1 cellular context compared by ENCODE assay signal in the genomic region with DNA sequence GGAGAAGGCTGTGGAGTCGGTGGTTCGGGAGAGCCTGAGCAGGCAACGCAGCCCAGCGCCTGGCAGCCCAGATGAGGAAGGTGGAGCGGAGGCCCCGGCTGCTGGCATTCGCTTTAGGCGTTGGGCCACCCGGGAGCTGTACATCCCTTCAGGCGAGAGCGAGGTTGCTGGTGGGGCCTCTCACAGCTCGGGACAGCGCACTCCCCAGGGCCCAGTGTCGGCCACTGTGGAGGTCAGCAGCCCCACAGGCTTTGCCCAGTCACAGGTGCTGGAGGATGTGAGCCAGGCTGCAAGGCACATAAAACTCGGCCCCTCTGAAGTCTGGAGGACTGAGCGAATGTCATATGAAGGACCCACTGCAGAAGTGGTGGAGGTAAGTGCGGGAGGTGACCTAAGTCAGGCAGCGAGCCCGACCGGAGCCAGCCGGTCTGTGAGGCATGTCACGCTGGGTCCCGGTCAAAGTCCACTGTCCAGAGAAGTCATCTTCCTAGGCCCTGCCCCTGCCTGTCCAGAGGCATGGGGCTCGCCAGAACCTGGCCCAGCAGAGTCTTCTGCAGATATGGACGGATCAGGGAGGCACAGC.
TF ChIP-seq lines count a peak whose summit lies in the region.

No MANE protein-coding gene starts in this region.

TF ChIP-seq in HepG2, 621 proteins besides CTCF, POLR2A, EP300 and RAD21 (continued from another document):
- TF ChIP-seq NR2F6 (IDR thresholded peaks at IDR 0.05) (no peak), NR2F6 (CRISPR knock-in tag; IDR thresholded peaks at IDR 0.05) (peak; percentile 61; the same call in 1 of the 2 replicates), PHF5A (CRISPR knock-in tag; IDR thresholded peaks at IDR 0.05; ENCODE audit: low read depth, unreplicated experiment) (no peak), ZNF772 (CRISPR knock-in tag; IDR thresholded peaks at IDR 0.05) (no peak), NFE2L2 (IDR thresholded peaks at IDR 0.05; ENCODE audit: low read length) (no peak), ZNF674 (CRISPR knock-in tag; IDR thresholded peaks at IDR 0.05; ENCODE audit: low read depth) (no peak), MED13 (CRISPR knock-in tag; IDR thresholded peaks at IDR 0.05) (no peak), LBX2 (CRISPR knock-in tag; IDR thresholded peaks at IDR 0.05; ENCODE audit: borderline replicate concordance) (no peak), HOXA3 (CRISPR knock-in tag; IDR thresholded peaks at IDR 0.05) (peak; percentile 68), HNRNPL (IDR thresholded peaks at IDR 0.05; ENCODE audit: low read depth, low read length) (no peak), E2F2 (CRISPR knock-in tag; IDR thresholded peaks at IDR 0.05; ENCODE audit: borderline replicate concordance) (no peak), NR0B2 (CRISPR knock-in tag; IDR thresholded peaks at IDR 0.05) (0 out of 2 replicates have a peak, but pooled peaks have one; percentile 37), PATZ1 (CRISPR knock-in tag; IDR thresholded peaks at IDR 0.05) (0 out of 2 replicates have a peak, but pooled peaks have one; percentile 43), RFX5 (IDR thresholded peaks at IDR 0.05; ENCODE audit: low read depth, low read length) (no peak), MAFK (conservative IDR thresholded peaks at IDR 0.05 in 1 of 2, IDR thresholded peaks at IDR 0.05 in 1 of 2; ENCODE audit: low read length in 2 of 2) (no peak), ZBED4 (CRISPR knock-in tag; IDR thresholded peaks at IDR 0.05; ENCODE audit: borderline replicate concordance) (peak; percentile 80; the same call in 1 of the 2 replicates), ZNF768 (CRISPR knock-in tag; IDR thresholded peaks at IDR 0.05) (peak; percentile 89), KDM1A (CRISPR knock-in tag; IDR thresholded peaks at IDR 0.05) (no peak), ZNF605 (CRISPR knock-in tag; IDR thresholded peaks at IDR 0.05) (peak; percentile 62), MAZ (IDR thresholded peaks at IDR 0.05; ENCODE audit: borderline replicate concordance, low read depth, low read length) (no peak), MAZ (CRISPR knock-in tag; IDR thresholded peaks at IDR 0.05; ENCODE audit: low read depth) (0 out of 2 replicates have a peak, but pooled peaks have one; percentile 37), ADNP (CRISPR knock-in tag; IDR thresholded peaks at IDR 0.05) (peak; percentile 48; the same call in 1 of the 2 replicates), SALL1 (CRISPR knock-in tag; IDR thresholded peaks at IDR 0.05) (peak; percentile 70; the same call in 1 of the 2 replicates), TAF1 (CRISPR knock-in tag; IDR thresholded peaks at IDR 0.05) (no peak)
- TF ChIP-seq, protein P1, sequence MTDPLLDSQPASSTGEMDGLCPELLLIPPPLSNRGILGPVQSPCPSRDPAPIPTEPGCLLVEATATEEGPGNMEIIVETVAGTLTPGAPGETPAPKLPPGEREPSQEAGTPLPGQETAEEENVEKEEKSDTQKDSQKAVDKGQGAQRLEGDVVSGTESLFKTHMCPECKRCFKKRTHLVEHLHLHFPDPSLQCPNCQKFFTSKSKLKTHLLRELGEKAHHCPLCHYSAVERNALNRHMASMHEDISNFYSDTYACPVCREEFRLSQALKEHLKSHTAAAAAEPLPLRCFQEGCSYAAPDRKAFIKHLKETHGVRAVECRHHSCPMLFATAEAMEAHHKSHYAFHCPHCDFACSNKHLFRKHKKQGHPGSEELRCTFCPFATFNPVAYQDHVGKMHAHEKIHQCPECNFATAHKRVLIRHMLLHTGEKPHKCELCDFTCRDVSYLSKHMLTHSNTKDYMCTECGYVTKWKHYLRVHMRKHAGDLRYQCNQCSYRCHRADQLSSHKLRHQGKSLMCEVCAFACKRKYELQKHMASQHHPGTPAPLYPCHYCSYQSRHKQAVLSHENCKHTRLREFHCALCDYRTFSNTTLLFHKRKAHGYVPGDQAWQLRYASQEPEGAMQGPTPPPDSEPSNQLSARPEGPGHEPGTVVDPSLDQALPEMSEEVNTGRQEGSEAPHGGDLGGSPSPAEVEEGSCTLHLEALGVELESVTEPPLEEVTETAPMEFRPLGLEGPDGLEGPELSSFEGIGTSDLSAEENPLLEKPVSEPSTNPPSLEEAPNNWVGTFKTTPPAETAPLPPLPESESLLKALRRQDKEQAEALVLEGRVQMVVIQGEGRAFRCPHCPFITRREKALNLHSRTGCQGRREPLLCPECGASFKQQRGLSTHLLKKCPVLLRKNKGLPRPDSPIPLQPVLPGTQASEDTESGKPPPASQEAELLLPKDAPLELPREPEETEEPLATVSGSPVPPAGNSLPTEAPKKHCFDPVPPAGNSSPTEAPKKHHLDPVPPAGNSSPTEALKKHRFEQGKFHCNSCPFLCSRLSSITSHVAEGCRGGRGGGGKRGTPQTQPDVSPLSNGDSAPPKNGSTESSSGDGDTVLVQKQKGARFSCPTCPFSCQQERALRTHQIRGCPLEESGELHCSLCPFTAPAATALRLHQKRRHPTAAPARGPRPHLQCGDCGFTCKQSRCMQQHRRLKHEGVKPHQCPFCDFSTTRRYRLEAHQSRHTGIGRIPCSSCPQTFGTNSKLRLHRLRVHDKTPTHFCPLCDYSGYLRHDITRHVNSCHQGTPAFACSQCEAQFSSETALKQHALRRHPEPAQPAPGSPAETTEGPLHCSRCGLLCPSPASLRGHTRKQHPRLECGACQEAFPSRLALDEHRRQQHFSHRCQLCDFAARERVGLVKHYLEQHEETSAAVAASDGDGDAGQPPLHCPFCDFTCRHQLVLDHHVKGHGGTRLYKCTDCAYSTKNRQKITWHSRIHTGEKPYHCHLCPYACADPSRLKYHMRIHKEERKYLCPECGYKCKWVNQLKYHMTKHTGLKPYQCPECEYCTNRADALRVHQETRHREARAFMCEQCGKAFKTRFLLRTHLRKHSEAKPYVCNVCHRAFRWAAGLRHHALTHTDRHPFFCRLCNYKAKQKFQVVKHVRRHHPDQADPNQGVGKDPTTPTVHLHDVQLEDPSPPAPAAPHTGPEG (CRISPR knock-in tag; IDR thresholded peaks at IDR 0.05): peak; percentile 85
- TF ChIP-seq, protein P2, sequence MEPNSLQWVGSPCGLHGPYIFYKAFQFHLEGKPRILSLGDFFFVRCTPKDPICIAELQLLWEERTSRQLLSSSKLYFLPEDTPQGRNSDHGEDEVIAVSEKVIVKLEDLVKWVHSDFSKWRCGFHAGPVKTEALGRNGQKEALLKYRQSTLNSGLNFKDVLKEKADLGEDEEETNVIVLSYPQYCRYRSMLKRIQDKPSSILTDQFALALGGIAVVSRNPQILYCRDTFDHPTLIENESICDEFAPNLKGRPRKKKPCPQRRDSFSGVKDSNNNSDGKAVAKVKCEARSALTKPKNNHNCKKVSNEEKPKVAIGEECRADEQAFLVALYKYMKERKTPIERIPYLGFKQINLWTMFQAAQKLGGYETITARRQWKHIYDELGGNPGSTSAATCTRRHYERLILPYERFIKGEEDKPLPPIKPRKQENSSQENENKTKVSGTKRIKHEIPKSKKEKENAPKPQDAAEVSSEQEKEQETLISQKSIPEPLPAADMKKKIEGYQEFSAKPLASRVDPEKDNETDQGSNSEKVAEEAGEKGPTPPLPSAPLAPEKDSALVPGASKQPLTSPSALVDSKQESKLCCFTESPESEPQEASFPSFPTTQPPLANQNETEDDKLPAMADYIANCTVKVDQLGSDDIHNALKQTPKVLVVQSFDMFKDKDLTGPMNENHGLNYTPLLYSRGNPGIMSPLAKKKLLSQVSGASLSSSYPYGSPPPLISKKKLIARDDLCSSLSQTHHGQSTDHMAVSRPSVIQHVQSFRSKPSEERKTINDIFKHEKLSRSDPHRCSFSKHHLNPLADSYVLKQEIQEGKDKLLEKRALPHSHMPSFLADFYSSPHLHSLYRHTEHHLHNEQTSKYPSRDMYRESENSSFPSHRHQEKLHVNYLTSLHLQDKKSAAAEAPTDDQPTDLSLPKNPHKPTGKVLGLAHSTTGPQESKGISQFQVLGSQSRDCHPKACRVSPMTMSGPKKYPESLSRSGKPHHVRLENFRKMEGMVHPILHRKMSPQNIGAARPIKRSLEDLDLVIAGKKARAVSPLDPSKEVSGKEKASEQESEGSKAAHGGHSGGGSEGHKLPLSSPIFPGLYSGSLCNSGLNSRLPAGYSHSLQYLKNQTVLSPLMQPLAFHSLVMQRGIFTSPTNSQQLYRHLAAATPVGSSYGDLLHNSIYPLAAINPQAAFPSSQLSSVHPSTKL (CRISPR knock-in tag; IDR thresholded peaks at IDR 0.05): peak; percentile 62; the same call in 1 of the 2 replicates
